Comparison of ENCODE assay signal across 1 cellular context in genomic region chr2:97995734-97996624, GRCh38.
A peak's percentile ranks its signal among the peaks of the same experiment; 100 is the strongest.
TF ChIP-seq lines count a peak whose summit lies in the region.

Gene TMEM131 (minus strand): TSS chr2:97995948. CDS start chr2:97995662, 286 bp downstream.

TF ChIP-seq in HepG2, 621 proteins besides CTCF, POLR2A, EP300 and RAD21 (continued from another document and continues in another):
- TF ChIP-seq ZNF619 (CRISPR knock-in tag; IDR thresholded peaks at IDR 0.05), result peak; percentile 96
- TF ChIP-seq ZNF382 (CRISPR knock-in tag; IDR thresholded peaks at IDR 0.05; ENCODE audit: borderline replicate concordance), result no peak
- TF ChIP-seq, protein P1, sequence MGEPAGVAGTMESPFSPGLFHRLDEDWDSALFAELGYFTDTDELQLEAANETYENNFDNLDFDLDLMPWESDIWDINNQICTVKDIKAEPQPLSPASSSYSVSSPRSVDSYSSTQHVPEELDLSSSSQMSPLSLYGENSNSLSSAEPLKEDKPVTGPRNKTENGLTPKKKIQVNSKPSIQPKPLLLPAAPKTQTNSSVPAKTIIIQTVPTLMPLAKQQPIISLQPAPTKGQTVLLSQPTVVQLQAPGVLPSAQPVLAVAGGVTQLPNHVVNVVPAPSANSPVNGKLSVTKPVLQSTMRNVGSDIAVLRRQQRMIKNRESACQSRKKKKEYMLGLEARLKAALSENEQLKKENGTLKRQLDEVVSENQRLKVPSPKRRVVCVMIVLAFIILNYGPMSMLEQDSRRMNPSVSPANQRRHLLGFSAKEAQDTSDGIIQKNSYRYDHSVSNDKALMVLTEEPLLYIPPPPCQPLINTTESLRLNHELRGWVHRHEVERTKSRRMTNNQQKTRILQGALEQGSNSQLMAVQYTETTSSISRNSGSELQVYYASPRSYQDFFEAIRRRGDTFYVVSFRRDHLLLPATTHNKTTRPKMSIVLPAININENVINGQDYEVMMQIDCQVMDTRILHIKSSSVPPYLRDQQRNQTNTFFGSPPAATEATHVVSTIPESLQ (CRISPR knock-in tag; conservative IDR thresholded peaks at IDR 0.05), result no peak; the same call in 1 of the 2 replicates
- peak; percentile 92 for TF ChIP-seq ZNF607 (CRISPR knock-in tag; IDR thresholded peaks at IDR 0.05; ENCODE audit: borderline replicate concordance)
- peak; percentile 96 for TF ChIP-seq AHR (CRISPR knock-in tag; IDR thresholded peaks at IDR 0.05)
- TF ChIP-seq ZFP82 (CRISPR knock-in tag; IDR thresholded peaks at IDR 0.05; ENCODE audit: borderline replicate concordance), result peak; percentile 97; the same call in 1 of the 2 replicates
- TF ChIP-seq, protein P2, sequence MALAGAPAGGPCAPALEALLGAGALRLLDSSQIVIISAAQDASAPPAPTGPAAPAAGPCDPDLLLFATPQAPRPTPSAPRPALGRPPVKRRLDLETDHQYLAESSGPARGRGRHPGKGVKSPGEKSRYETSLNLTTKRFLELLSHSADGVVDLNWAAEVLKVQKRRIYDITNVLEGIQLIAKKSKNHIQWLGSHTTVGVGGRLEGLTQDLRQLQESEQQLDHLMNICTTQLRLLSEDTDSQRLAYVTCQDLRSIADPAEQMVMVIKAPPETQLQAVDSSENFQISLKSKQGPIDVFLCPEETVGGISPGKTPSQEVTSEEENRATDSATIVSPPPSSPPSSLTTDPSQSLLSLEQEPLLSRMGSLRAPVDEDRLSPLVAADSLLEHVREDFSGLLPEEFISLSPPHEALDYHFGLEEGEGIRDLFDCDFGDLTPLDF (CRISPR knock-in tag; IDR thresholded peaks at IDR 0.05), result no peak
- TF ChIP-seq, protein P3, sequence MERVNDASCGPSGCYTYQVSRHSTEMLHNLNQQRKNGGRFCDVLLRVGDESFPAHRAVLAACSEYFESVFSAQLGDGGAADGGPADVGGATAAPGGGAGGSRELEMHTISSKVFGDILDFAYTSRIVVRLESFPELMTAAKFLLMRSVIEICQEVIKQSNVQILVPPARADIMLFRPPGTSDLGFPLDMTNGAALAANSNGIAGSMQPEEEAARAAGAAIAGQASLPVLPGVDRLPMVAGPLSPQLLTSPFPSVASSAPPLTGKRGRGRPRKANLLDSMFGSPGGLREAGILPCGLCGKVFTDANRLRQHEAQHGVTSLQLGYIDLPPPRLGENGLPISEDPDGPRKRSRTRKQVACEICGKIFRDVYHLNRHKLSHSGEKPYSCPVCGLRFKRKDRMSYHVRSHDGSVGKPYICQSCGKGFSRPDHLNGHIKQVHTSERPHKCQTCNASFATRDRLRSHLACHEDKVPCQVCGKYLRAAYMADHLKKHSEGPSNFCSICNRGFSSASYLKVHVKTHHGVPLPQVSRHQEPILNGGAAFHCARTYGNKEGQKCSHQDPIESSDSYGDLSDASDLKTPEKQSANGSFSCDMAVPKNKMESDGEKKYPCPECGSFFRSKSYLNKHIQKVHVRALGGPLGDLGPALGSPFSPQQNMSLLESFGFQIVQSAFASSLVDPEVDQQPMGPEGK (CRISPR knock-in tag; IDR thresholded peaks at IDR 0.05), result peak; percentile 31
- 0 out of 2 replicates have a peak, but pooled peaks have one; percentile 38 for TF ChIP-seq MIER2 (CRISPR knock-in tag; IDR thresholded peaks at IDR 0.05)
- TF ChIP-seq SP140L (CRISPR knock-in tag; IDR thresholded peaks at IDR 0.05; ENCODE audit: borderline replicate concordance), result no peak
- TF ChIP-seq SMAD9 (CRISPR knock-in tag; IDR thresholded peaks at IDR 0.05), result peak; percentile 67; the same call in 1 of the 2 replicates
- TF ChIP-seq ZNF816 (CRISPR knock-in tag; IDR thresholded peaks at IDR 0.05; ENCODE audit: borderline replicate concordance), result no peak
- no peak; the same call in 1 of the 2 replicates for TF ChIP-seq MIXL1 (CRISPR knock-in tag; IDR thresholded peaks at IDR 0.05)
- TF ChIP-seq, protein P4, sequence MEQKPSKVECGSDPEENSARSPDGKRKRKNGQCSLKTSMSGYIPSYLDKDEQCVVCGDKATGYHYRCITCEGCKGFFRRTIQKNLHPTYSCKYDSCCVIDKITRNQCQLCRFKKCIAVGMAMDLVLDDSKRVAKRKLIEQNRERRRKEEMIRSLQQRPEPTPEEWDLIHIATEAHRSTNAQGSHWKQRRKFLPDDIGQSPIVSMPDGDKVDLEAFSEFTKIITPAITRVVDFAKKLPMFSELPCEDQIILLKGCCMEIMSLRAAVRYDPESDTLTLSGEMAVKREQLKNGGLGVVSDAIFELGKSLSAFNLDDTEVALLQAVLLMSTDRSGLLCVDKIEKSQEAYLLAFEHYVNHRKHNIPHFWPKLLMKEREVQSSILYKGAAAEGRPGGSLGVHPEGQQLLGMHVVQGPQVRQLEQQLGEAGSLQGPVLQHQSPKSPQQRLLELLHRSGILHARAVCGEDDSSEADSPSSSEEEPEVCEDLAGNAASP (CRISPR knock-in tag; IDR thresholded peaks at IDR 0.05; ENCODE audit: borderline replicate concordance), result peak; percentile 57; the same call in 1 of the 2 replicates
- TF ChIP-seq ZNF253 (CRISPR knock-in tag; IDR thresholded peaks at IDR 0.05; ENCODE audit: borderline replicate concordance), result peak; percentile 15; the same call in 1 of the 2 replicates
- TF ChIP-seq, protein P5, sequence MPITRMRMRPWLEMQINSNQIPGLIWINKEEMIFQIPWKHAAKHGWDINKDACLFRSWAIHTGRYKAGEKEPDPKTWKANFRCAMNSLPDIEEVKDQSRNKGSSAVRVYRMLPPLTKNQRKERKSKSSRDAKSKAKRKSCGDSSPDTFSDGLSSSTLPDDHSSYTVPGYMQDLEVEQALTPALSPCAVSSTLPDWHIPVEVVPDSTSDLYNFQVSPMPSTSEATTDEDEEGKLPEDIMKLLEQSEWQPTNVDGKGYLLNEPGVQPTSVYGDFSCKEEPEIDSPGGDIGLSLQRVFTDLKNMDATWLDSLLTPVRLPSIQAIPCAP (CRISPR knock-in tag; IDR thresholded peaks at IDR 0.05; ENCODE audit: low read depth), result no peak
- TF ChIP-seq ZNF121 (CRISPR knock-in tag; IDR thresholded peaks at IDR 0.05), result peak; percentile 36; the same call in 1 of the 2 replicates
- peak; percentile 94 for TF ChIP-seq LBX2 (CRISPR knock-in tag; IDR thresholded peaks at IDR 0.05; ENCODE audit: borderline replicate concordance)
- TF ChIP-seq ZNF264 (CRISPR knock-in tag; IDR thresholded peaks at IDR 0.05), result peak; percentile 97
- TF ChIP-seq, protein P6, sequence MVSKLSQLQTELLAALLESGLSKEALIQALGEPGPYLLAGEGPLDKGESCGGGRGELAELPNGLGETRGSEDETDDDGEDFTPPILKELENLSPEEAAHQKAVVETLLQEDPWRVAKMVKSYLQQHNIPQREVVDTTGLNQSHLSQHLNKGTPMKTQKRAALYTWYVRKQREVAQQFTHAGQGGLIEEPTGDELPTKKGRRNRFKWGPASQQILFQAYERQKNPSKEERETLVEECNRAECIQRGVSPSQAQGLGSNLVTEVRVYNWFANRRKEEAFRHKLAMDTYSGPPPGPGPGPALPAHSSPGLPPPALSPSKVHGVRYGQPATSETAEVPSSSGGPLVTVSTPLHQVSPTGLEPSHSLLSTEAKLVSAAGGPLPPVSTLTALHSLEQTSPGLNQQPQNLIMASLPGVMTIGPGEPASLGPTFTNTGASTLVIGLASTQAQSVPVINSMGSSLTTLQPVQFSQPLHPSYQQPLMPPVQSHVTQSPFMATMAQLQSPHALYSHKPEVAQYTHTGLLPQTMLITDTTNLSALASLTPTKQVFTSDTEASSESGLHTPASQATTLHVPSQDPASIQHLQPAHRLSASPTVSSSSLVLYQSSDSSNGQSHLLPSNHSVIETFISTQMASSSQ (IDR thresholded peaks at IDR 0.05; ENCODE audit: low read depth), result no peak; the same call in 1 of the 2 replicates
- TF ChIP-seq, protein P6 (CRISPR knock-in tag; IDR thresholded peaks at IDR 0.05; ENCODE audit: borderline replicate concordance), result peak; percentile 84
- no peak for TF ChIP-seq PHB2 (IDR thresholded peaks at IDR 0.05; ENCODE audit: partially characterized antibody)
- TF ChIP-seq, protein P7, sequence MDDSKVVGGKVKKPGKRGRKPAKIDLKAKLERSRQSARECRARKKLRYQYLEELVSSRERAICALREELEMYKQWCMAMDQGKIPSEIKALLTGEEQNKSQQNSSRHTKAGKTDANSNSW (CRISPR knock-in tag; IDR thresholded peaks at IDR 0.05; ENCODE audit: borderline replicate concordance), result peak; percentile 68; the same call in 1 of the 2 replicates
- no peak for TF ChIP-seq ELF3 (CRISPR knock-in tag; IDR thresholded peaks at IDR 0.05)
- TF ChIP-seq, protein P8, sequence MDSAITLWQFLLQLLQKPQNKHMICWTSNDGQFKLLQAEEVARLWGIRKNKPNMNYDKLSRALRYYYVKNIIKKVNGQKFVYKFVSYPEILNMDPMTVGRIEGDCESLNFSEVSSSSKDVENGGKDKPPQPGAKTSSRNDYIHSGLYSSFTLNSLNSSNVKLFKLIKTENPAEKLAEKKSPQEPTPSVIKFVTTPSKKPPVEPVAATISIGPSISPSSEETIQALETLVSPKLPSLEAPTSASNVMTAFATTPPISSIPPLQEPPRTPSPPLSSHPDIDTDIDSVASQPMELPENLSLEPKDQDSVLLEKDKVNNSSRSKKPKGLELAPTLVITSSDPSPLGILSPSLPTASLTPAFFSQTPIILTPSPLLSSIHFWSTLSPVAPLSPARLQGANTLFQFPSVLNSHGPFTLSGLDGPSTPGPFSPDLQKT (CRISPR knock-in tag; IDR thresholded peaks at IDR 0.05; ENCODE audit: borderline replicate concordance), result no peak
- 0 out of 2 replicates have a peak, but pooled peaks have one; percentile 44 for TF ChIP-seq ZBTB20 (CRISPR knock-in tag; IDR thresholded peaks at IDR 0.05; ENCODE audit: borderline replicate concordance, low read depth)
- peak; percentile 71; the same call in 1 of the 2 replicates for TF ChIP-seq RFXAP (CRISPR knock-in tag; IDR thresholded peaks at IDR 0.05; ENCODE audit: borderline replicate concordance)
- TF ChIP-seq ARID2 (CRISPR knock-in tag; IDR thresholded peaks at IDR 0.05; ENCODE audit: borderline replicate concordance), result peak; percentile 95
- no peak for TF ChIP-seq PCBP2 (optimal IDR thresholded peaks at IDR 0.05; ENCODE audit: low read depth, low read length, poor library complexity, severe bottlenecking)
- TF ChIP-seq TFDP2 (CRISPR knock-in tag; IDR thresholded peaks at IDR 0.05), result peak; percentile 56
- TF ChIP-seq ZNF138 (CRISPR knock-in tag; IDR thresholded peaks at IDR 0.05; ENCODE audit: low read depth), result 0 out of 2 replicates have a peak, but pooled peaks have one; percentile 83
- no peak for TF ChIP-seq PTBP1 (IDR thresholded peaks at IDR 0.05; ENCODE audit: low read depth, low read length, poor library complexity, severe bottlenecking)
- TF ChIP-seq POLR2AphosphoS5 (IDR thresholded peaks at IDR 0.05; ENCODE audit: low read depth, low read length), result peak; percentile 82
- TF ChIP-seq MXD4 (CRISPR knock-in tag; IDR thresholded peaks at IDR 0.05), result peak; percentile 95
- TF ChIP-seq, protein P9, sequence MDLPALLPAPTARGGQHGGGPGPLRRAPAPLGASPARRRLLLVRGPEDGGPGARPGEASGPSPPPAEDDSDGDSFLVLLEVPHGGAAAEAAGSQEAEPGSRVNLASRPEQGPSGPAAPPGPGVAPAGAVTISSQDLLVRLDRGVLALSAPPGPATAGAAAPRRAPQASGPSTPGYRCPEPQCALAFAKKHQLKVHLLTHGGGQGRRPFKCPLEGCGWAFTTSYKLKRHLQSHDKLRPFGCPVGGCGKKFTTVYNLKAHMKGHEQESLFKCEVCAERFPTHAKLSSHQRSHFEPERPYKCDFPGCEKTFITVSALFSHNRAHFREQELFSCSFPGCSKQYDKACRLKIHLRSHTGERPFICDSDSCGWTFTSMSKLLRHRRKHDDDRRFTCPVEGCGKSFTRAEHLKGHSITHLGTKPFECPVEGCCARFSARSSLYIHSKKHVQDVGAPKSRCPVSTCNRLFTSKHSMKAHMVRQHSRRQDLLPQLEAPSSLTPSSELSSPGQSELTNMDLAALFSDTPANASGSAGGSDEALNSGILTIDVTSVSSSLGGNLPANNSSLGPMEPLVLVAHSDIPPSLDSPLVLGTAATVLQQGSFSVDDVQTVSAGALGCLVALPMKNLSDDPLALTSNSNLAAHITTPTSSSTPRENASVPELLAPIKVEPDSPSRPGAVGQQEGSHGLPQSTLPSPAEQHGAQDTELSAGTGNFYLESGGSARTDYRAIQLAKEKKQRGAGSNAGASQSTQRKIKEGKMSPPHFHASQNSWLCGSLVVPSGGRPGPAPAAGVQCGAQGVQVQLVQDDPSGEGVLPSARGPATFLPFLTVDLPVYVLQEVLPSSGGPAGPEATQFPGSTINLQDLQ (CRISPR knock-in tag; IDR thresholded peaks at IDR 0.05), result peak; percentile 73; the same call in 1 of the 2 replicates
- TF ChIP-seq MAFK (conservative IDR thresholded peaks at IDR 0.05 in 1 of 2, IDR thresholded peaks at IDR 0.05 in 1 of 2; ENCODE audit: low read length in 2 of 2), result no peak
- peak; percentile 73; the same call in 1 of the 2 replicates for TF ChIP-seq ZNF709 (CRISPR knock-in tag; IDR thresholded peaks at IDR 0.05)
- TF ChIP-seq SNAPC2 (CRISPR knock-in tag; IDR thresholded peaks at IDR 0.05), result peak; percentile 94
- peak; percentile 57; the same call in 1 of the 2 replicates for TF ChIP-seq DR1 (CRISPR knock-in tag; IDR thresholded peaks at IDR 0.05)
